ENCODE assay signal across 27 cellular contexts in genomic region chr14:51070732-51071131, GRCh38.
"Had no signal": no experiment of that assay in that cellular context is flagged by ENCODE, and none has a peak within 500 bp of the region (broad histone marks: within the 10 kb centered on the region; RNA-seq: fewer than 3 reads in every experiment).

No MANE protein-coding gene starts in this region.

- H3K4me1 ChIP-seq: ascending aorta, breast epithelium had no signal

- ATAC-seq: activated CD8-positive, alpha-beta T cell treated with anti-CD3 and anti-CD28 coated beads for 36 hours; activated T-cell treated with anti-CD3 and anti-CD28 coated beads, Interleukin-2, amount 50 U/mL, for 72 hours; activated T-helper 17 cell treated with anti-CD3 and anti-CD28 coated beads, Interleukin-2, amount 50 U/mL, for 72 hours; body of pancreas had no signal

- DNase-seq: activated CD4-positive, alpha-beta T cell treated with anti-CD3 and anti-CD28 coated beads, Interleukin-2, amount 10 ng/mL, durations not matched to agents 24 days and 14 days; activated CD4-positive, alpha-beta T cell treated with anti-CD3 and anti-CD28 coated beads, Interleukin-2, amount 50 U/mL, for 4 hours; activated CD8-positive, alpha-beta T cell treated with anti-CD3 and anti-CD28 coated beads for 36 hours; activated gamma-delta T cell; activated naive CD4-positive, alpha-beta T cell treated with Interleukin-2 at 50 U/mL for 16 hours; activated naive CD8-positive, alpha-beta T cell treated with anti-CD3 and anti-CD28 coated beads, Interleukin-2, amount 10 ng/mL, durations not matched to agents 7 days and 5 days; activated T-cell treated with anti-CD3 and anti-CD28 coated beads, Interleukin-2, amount 50 U/mL, for 1 hour; activated T-cell treated with anti-CD3 and anti-CD28 coated beads, Interleukin-2, amount 50 U/mL, for 72 hours; amygdala; body of pancreas; Karpas-422; MG63; NCI-H1048; NCI-H1436 treated with DMSO at 0.1 percent for 48 hours; NCI-H1694 treated with DMSO at 0.1 percent for 48 hours; NCI-H2029; NCI-H510A; NCI-H526; NCI-H748 treated with DMSO at 0.1 percent for 48 hours; NK-92 treated with Interleukin-12 subunit alpha and Interleukin-12 subunit beta, amount 100 ng/mL, for 24 hours; PC-9; Right ventricle myocardium superior; T1000 had no signal

- H3K36me3 ChIP-seq: ascending aorta, breast epithelium, MG63 had no signal

- H3K4me2 ChIP-seq: PC-9 had no signal

- H3K27me3 ChIP-seq: ascending aorta, body of pancreas, breast epithelium, MG63 had no signal

- H2AFZ ChIP-seq: PC-9 had no signal

- H3K4me3 ChIP-seq: ascending aorta, body of pancreas, breast epithelium, MG63, PC-9 had no signal

- FAIRE-seq: RCC 7860 had no signal

- H3K9me3 ChIP-seq: ascending aorta, body of pancreas, breast epithelium, MG63 had no signal

- H3K27ac ChIP-seq: ascending aorta, body of pancreas, breast epithelium, PC-9 had no signal
